8 cellular contexts compared by ENCODE assay signal in the genomic region with DNA sequence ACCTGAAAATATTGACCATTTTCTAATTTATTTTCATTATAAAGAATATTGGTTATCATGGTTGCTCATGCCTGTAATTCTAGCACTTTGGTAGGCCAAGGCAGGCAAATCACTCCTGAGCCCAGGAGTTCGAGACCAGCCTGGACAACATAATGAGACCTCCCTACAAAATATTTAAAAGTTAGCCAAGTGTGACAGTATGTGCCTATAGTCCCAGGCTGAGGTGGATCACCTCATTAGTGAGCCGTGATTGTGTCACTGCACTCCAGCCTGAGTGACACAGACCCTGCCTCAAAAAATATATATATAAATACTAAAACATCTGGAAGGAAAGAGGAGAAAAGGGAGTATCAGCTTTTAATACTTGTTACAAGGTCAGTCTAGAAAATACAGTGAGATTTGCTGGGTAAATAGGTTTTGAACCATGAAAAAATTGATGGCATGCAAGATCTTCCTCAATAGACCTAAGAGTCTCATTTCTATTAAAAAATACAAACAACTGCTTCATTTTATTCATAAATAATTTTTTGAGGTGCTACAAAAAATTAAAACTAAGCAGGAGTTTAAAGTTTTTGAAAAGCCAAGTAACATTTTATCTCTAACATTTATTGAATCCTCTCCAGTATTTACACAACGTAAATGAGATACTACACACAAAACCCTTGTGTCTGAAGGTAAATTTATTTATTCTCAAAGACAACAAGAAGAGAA. TPM values are rescaled to one million over a fixed set of nuclear protein-coding genes. Genes with fewer than 3 reads are reported as not detected.
DNase-seq lines count a peak whose midpoint lies in the region; ATAC-seq, FAIRE-seq and TF ChIP-seq lines count a peak whose summit lies in the region.

No MANE protein-coding gene starts in this region.

- peak overlapping the region; percentile 100 for H3K27ac Mint-ChIP-seq in dendritic cell treated with granulocyte-macrophage colony-stimulating factor and Interleukin-4, amounts not matched to agents 40 ng/mL and 50 ng/mL, for 4 days

- H3K27ac ChIP-seq in prostate gland (peak overlapping the region; percentile 96 to 99), WERI-Rb-1 (no peak overlapping the region)

- H3K4me1 Mint-ChIP-seq in dendritic cell treated with granulocyte-macrophage colony-stimulating factor and Interleukin-4, amounts not matched to agents 40 ng/mL and 50 ng/mL, for 4 days (ENCODE audit: low read depth), result peaks cover 68% of the 10 kb centered on the region

- no peak for TF ChIP-seq CTCF in prostate gland (IDR thresholded peaks at IDR 0.05)
- TF ChIP-seq CTCF in GM10266 (IDR thresholded peaks at IDR 0.05; ENCODE audit: control insufficient read depth, insufficient read depth, low read depth, missing control alignments), result no peak
- TF ChIP-seq CTCF in WERI-Rb-1 (IDR thresholded peaks at IDR 0.05; ENCODE audit: low read depth, low read length), result no peak

- no peak for FAIRE-seq in GM12891 (lab: Jason Lieb, UNC)

- no peak overlapping the region for H3K4me3 Mint-ChIP-seq in dendritic cell treated with granulocyte-macrophage colony-stimulating factor and Interleukin-4, amounts not matched to agents 40 ng/mL and 50 ng/mL, for 4 days

- no peak for ATAC-seq in HG02840 (IDR thresholded peaks at IDR 0.05; ENCODE audit: low FRiP score, unreplicated experiment)

- 56% methylated on average over 3 of the region's 3 CpGs for WGBS in prostate gland

- no peak for DNase-seq in GM12891 (ENCODE audit: insufficient read length, low spot score)
- peak; percentile 60 for DNase-seq in OCI-M1 (lab: John Stamatoyannopoulos, UW)
- no peak for DNase-seq in prostate gland (ENCODE audit: low spot score)
- no peak for DNase-seq in GM10266 (ENCODE audit: extremely low spot score)
- no peak for DNase-seq in WERI-Rb-1
- DNase-seq in hepatic stellate cell (ENCODE audit: low spot score), result no peak

- H3K4me1 ChIP-seq in prostate gland (replicated peaks), result peaks cover 19% of the 10 kb centered on the region

- H3K36me3 ChIP-seq in prostate gland (no peaks in the 10 kb centered on the region), WERI-Rb-1 (peaks cover 15% of the 10 kb centered on the region)

- H3K27me3 Mint-ChIP-seq in dendritic cell treated with granulocyte-macrophage colony-stimulating factor and Interleukin-4, amounts not matched to agents 40 ng/mL and 50 ng/mL, for 4 days, result no peaks in the 10 kb centered on the region

- TF ChIP-seq POLR2A in GM12891 (IDR thresholded peaks at IDR 0.05; ENCODE audit: low read depth, low read length), result no peak
- no peak for TF ChIP-seq POLR2A in prostate gland (IDR thresholded peaks at IDR 0.05)

- H3K4me3 ChIP-seq in prostate gland, result no peak overlapping the region
- H3K4me3 ChIP-seq in WERI-Rb-1 (ENCODE audit: low read depth, low read length), result no peak overlapping the region

- H3K9me3 Mint-ChIP-seq in dendritic cell treated with granulocyte-macrophage colony-stimulating factor and Interleukin-4, amounts not matched to agents 40 ng/mL and 50 ng/mL, for 4 days, result no peaks in the 10 kb centered on the region

- H3K27me3 ChIP-seq in prostate gland (replicated peaks; ENCODE audit: insufficient read depth) (no peaks in the 10 kb centered on the region), WERI-Rb-1 (ENCODE audit: insufficient read depth, low read depth, severe bottlenecking) (no peaks in the 10 kb centered on the region)

- H3K36me3 Mint-ChIP-seq in dendritic cell treated with granulocyte-macrophage colony-stimulating factor and Interleukin-4, amounts not matched to agents 40 ng/mL and 50 ng/mL, for 4 days (ENCODE audit: low read depth), result peaks cover 32% of the 10 kb centered on the region

- H3K9me3 ChIP-seq in prostate gland, result no peaks in the 10 kb centered on the region
- H3K9me3 ChIP-seq in WERI-Rb-1 (ENCODE audit: severe bottlenecking), result no peaks in the 10 kb centered on the region

- intact Hi-C loops in dendritic cell treated with granulocyte-macrophage colony-stimulating factor and Interleukin-4, amounts not matched to agents 40 ng/mL and 50 ng/mL, for 4 days (cut with micrococcal nuclease), result no loop called here
- intact Hi-C loops in prostate gland (cut with DNase I), result no loop called here

TF ChIP-seq in GM12891, 5 proteins besides CTCF, POLR2A, EP300 and RAD21:
- TF ChIP-seq PAX5 (IDR thresholded peaks at IDR 0.05; ENCODE audit: insufficient read depth, low read length, severe bottlenecking) (peak; percentile 31), TAF1 (IDR thresholded peaks at IDR 0.05; ENCODE audit: low read depth, low read length) (no peak)

RNA-seq across cellular contexts. Expression of a gene that starts 47.7 kb away (rescaled TPM):
- 2.2 TPM for polyA plus RNA-seq in GM12891 (2012; ENCODE audit: low read depth, missing spikeins)
- total RNA-seq in prostate gland, result 10 to 100 TPM; 13.3 to 22.5 TPM

RNA-seq across cellular contexts. Expression of a gene that starts 47.9 kb away (rescaled TPM):
- polyA plus RNA-seq in GM12891 (2012; ENCODE audit: low read depth, missing spikeins), result 10.6 TPM
- total RNA-seq in prostate gland, result 10 to 100 TPM; 28.2 to 38.1 TPM
